In the genomic region with DNA sequence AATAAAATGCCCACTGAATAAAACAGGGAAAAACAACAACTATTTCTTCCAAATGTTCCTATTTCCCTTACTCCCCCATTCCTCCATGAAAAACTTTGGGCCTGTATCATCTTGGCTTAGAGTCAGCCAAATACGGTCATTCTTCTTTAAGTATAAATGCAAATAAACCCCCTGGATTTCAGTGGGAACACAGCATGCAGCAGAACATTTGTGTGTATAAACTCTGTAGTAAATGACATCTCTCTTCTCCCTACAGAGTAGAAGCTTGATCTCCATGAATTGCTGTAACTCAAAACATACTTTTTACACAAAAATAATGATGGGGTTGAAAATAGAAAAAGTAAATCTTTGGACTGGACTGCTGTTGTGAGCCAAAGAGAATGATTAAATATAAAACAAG, we compare ENCODE assay signal across 21 cellular contexts. TPM values are rescaled to one million over a fixed set of nuclear protein-coding genes. Genes with fewer than 3 reads are reported as not detected.
DNase-seq lines count a peak whose midpoint lies in the region; ATAC-seq, FAIRE-seq and TF ChIP-seq lines count a peak whose summit lies in the region.
"Had no signal": no experiment of that assay in that cellular context is flagged by ENCODE, and none has a peak within 500 bp of the region (broad histone marks: within the 10 kb centered on the region; RNA-seq: fewer than 3 reads in every experiment).

No MANE protein-coding gene starts in this region.

- no peaks in the 10 kb centered on the region for H3F3A ChIP-seq in neural progenitor cell (ENCODE audit: low read depth)

- H3K4me2 ChIP-seq in A549 (peak overlapping the region; percentile 23; the same call in 2 of the 3 replicates), neural progenitor cell (peak overlapping the region; percentile 14)

- TF ChIP-seq EP300 in A549 (IDR thresholded peaks at IDR 0.05) = no peak
- no peak for TF ChIP-seq EP300 in tibial nerve (IDR thresholded peaks at IDR 0.05)

- TF ChIP-seq POLR2A in A549 (IDR thresholded peaks at IDR 0.05; ENCODE audit: low read length) (no peak), tibial nerve (IDR thresholded peaks at IDR 0.05) (no peak)

- H3K9me3 ChIP-seq in A549 = no peaks in the 10 kb centered on the region
- H3K9me3 ChIP-seq in Panc1 (ENCODE audit: control insufficient read depth, insufficient read depth, low read depth, low read length) = no peaks in the 10 kb centered on the region
- H3K9me3 ChIP-seq in neural progenitor cell (ENCODE audit: low read depth) = no peaks in the 10 kb centered on the region
- no peaks in the 10 kb centered on the region for H3K9me3 ChIP-seq in tibial nerve
- H3K9me3 ChIP-seq: transverse colon had no signal

- peaks cover 26% of the 10 kb centered on the region for H4K20me1 ChIP-seq in neural progenitor cell (ENCODE audit: low read depth)

- H3K27ac ChIP-seq in A549 (peak overlapping the region in 1 of 2 experiments; percentile 58; a peak in 2 of 6 replicates), Panc1 (ENCODE audit: low read length) (peak overlapping the region; percentile 82), cingulate gyrus (ENCODE audit: low read depth, low read length) (peak overlapping the region; percentile 89), neural progenitor cell (no peak overlapping the region), tibial nerve (no peak overlapping the region)
- H3K27ac ChIP-seq: parathyroid adenoma had no signal

- H3K27me3 Mint-ChIP-seq in neural progenitor cell (ENCODE audit: insufficient read depth, low read depth) = peaks cover 5% of the 10 kb centered on the region
- H3K27me3 Mint-ChIP-seq: activated CD4-positive, alpha-beta T cell treated with anti-CD3 and anti-CD28 coated beads, Interleukin-2, amount 10 ng/mL, durations not matched to agents 7 days and 5 days had no signal

- no peak for TF ChIP-seq RAD21 in A549 (conservative IDR thresholded peaks at IDR 0.05 in 1 of 2, IDR thresholded peaks at IDR 0.05 in 1 of 2)

- DNase-seq in A549 (ENCODE audit: low read depth in 1 of 2, low spot score in 1 of 2) (no peak), Panc1 (ENCODE audit: low read depth, low spot score) (no peak), neural progenitor cell (ENCODE audit: low spot score) (no peak), putamen (ENCODE audit: low spot score) (no peak), tibial nerve (ENCODE audit: low spot score in 2 of 2) (no peak), NCI-H2171 (lab: John Stamatoyannopoulos, UW) (no peak)
- DNase-seq: activated CD4-positive, alpha-beta T cell treated with anti-CD3 and anti-CD28 coated beads, Interleukin-2, amount 10 ng/mL, durations not matched to agents 7 days and 5 days; activated naive CD4-positive, alpha-beta T cell treated with anti-CD3 and anti-CD28 coated beads for 36 hours; activated T-cell treated with anti-CD3 and anti-CD28 coated beads for 4 hours; DMS79; effector CD8-positive, alpha-beta T cell; H9; NCI-H2171 treated with DMSO at 0.1 percent for 48 hours; small intestine; transverse colon had no signal

- H3K79me2 ChIP-seq in neural progenitor cell (ENCODE audit: low read depth) = peaks cover 85% of the 10 kb centered on the region
- H3K79me2 ChIP-seq: parathyroid adenoma had no signal

- H3K4me1 ChIP-seq in A549 = peaks cover 42% of the 10 kb centered on the region
- H3K4me1 ChIP-seq in Panc1 (ENCODE audit: control insufficient read depth, insufficient read depth, low read length) = peaks cover 87% of the 10 kb centered on the region
- H3K4me1 ChIP-seq in neural progenitor cell = peaks cover 34% of the 10 kb centered on the region
- H3K4me1 ChIP-seq in tibial nerve = peaks cover 0 to 10% (median 4%) of the 10 kb centered on the region in 4 donors
- H3K4me1 ChIP-seq: parathyroid adenoma had no signal

- no peak overlapping the region for H2AFZ ChIP-seq in neural progenitor cell (replicated peaks)
- H2AFZ ChIP-seq: parathyroid adenoma had no signal

- POLR2A ChIA-PET in A549 (lab: Yijun Ruan, JAX) = interaction anchor here (1.0 kb wide), 1 partner anchor 366 kb away, joined by 3 read pairs; a partner anchor contains a TSS
- POLR2A ChIA-PET in Panc1 (lab: Charles Lee) = no interaction called here

- 57% methylated on average over 1 of the region's 1 CpG for WGBS in A549 (ENCODE audit: missing lambda C conversion rate)
- 26% methylated on average over 1 of the region's 1 CpG for WGBS in tibial nerve, 2 donors

- no peak for ATAC-seq in A549
- no peak for ATAC-seq in Panc1
- no peak for ATAC-seq in GM18870 (IDR thresholded peaks at IDR 0.05; ENCODE audit: unreplicated experiment)
- ATAC-seq: stimulated activated effector memory CD8-positive, alpha-beta T cell treated with anti-CD3 and anti-CD28 coated beads, Interleukin-12 subunit alpha, Interleukin-12 subunit beta, amount 100 ng/mL, for 72 hours had no signal

- CTCF ChIA-PET in A549 (lab: Yijun Ruan, JAX) (interaction anchor here (0.6 to 0.8 kb wide), 3 partner anchors 17 to 365 kb away, joined by 3 to 5 read pairs (median 4); no protein-coding TSS in a partner anchor), Panc1 (lab: Charles Lee) (no interaction called here)

- in situ Hi-C loops in Panc1 (cut with HindIII; ENCODE audit: low pct_unique_long_range_greater_than_20kb, low sequenced_read_pairs) = no loop called here

- H3K36me3 ChIP-seq in Panc1 (ENCODE audit: control insufficient read depth, insufficient read depth, low read length) (no peaks in the 10 kb centered on the region), neural progenitor cell (no peaks in the 10 kb centered on the region), tibial nerve (no peaks in the 10 kb centered on the region)
- H3K36me3 ChIP-seq: transverse colon had no signal

- intact Hi-C loops in Panc1 (cut with micrococcal nuclease; ENCODE audit: unreplicated experiment) = no loop called here

- no peak for TF ChIP-seq CTCF in A549 (IDR thresholded peaks at IDR 0.05)
- TF ChIP-seq CTCF in Panc1 (IDR thresholded peaks at IDR 0.05) = no peak
- TF ChIP-seq CTCF in neural progenitor cell (IDR thresholded peaks at IDR 0.05) = no peak
- no peak for TF ChIP-seq CTCF in tibial nerve (IDR thresholded peaks at IDR 0.05)

- H3K4me3 Mint-ChIP-seq in neural progenitor cell = no peak overlapping the region
- H3K4me3 Mint-ChIP-seq: activated CD4-positive, alpha-beta T cell treated with anti-CD3 and anti-CD28 coated beads, Interleukin-2, amount 10 ng/mL, durations not matched to agents 7 days and 5 days; activated naive CD4-positive, alpha-beta T cell treated with anti-CD3 and anti-CD28 coated beads for 36 hours; H9; stimulated activated effector memory CD8-positive, alpha-beta T cell treated with anti-CD3 and anti-CD28 coated beads, Interleukin-12 subunit alpha, Interleukin-12 subunit beta, amount 100 ng/mL, for 72 hours had no signal

- no peak overlapping the region for H3K9ac ChIP-seq in neural progenitor cell
- H3K9ac ChIP-seq: parathyroid adenoma had no signal

- peaks cover 36% of the 10 kb centered on the region for H3K4me1 Mint-ChIP-seq in neural progenitor cell

- no peak overlapping the region for H3K27ac Mint-ChIP-seq in neural progenitor cell
- H3K27ac Mint-ChIP-seq: activated CD4-positive, alpha-beta T cell treated with anti-CD3 and anti-CD28 coated beads, Interleukin-2, amount 10 ng/mL, durations not matched to agents 7 days and 5 days; activated naive CD4-positive, alpha-beta T cell treated with anti-CD3 and anti-CD28 coated beads for 36 hours; H9; stimulated activated effector memory CD8-positive, alpha-beta T cell treated with anti-CD3 and anti-CD28 coated beads, Interleukin-12 subunit alpha, Interleukin-12 subunit beta, amount 100 ng/mL, for 72 hours had no signal

- TSS peak; percentile 2 for BruUV-seq in Panc1 (replicated peaks; lab: Mats Ljungman, UMichigan)

- H3K9me3 Mint-ChIP-seq in neural progenitor cell = peaks cover 18% of the 10 kb centered on the region
- H3K9me3 Mint-ChIP-seq: activated naive CD4-positive, alpha-beta T cell treated with anti-CD3 and anti-CD28 coated beads for 36 hours; H9; stimulated activated effector memory CD8-positive, alpha-beta T cell treated with anti-CD3 and anti-CD28 coated beads, Interleukin-12 subunit alpha, Interleukin-12 subunit beta, amount 100 ng/mL, for 72 hours had no signal

- no peak overlapping the region for H3K4me3 ChIP-seq in A549
- H3K4me3 ChIP-seq in Panc1 (ENCODE audit: low read depth in 2 of 2, low read length in 2 of 2) = no peak overlapping the region
- no peak overlapping the region for H3K4me3 ChIP-seq in neural progenitor cell
- no peak overlapping the region for H3K4me3 ChIP-seq in tibial nerve
- H3K4me3 ChIP-seq: transverse colon had no signal

- H3K27me3 ChIP-seq in Panc1 (ENCODE audit: control insufficient read depth, insufficient read depth, low read length) (no peaks in the 10 kb centered on the region), neural progenitor cell (no peaks in the 10 kb centered on the region), tibial nerve (no peaks in the 10 kb centered on the region)
- H3K27me3 ChIP-seq: transverse colon had no signal

- peaks cover 13% of the 10 kb centered on the region for H3K36me3 Mint-ChIP-seq in neural progenitor cell
- H3K36me3 Mint-ChIP-seq: stimulated activated effector memory CD8-positive, alpha-beta T cell treated with anti-CD3 and anti-CD28 coated beads, Interleukin-12 subunit alpha, Interleukin-12 subunit beta, amount 100 ng/mL, for 72 hours had no signal

- FAIRE-seq in A549 (lab: Jason Lieb, UNC) = no peak
- FAIRE-seq: bronchial epithelial cell, GM18507, small intestine had no signal

TF ChIP-seq in A549, 52 proteins besides CTCF, POLR2A, EP300 and RAD21:
- TF ChIP-seq FOSL2 (IDR thresholded peaks at IDR 0.05) (no peak), FOSL2 (CRISPR knock-in tag; IDR thresholded peaks at IDR 0.05) (no peak), HEYL (CRISPR knock-in tag; IDR thresholded peaks at IDR 0.05) (no peak)
- TF ChIP-seq, protein P1, sequence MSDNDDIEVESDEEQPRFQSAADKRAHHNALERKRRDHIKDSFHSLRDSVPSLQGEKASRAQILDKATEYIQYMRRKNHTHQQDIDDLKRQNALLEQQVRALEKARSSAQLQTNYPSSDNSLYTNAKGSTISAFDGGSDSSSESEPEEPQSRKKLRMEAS (IDR thresholded peaks at IDR 0.05) = no peak
TF ChIP-seq in A549: peak in this region for 0.

RNA-seq across cellular contexts. Expression of a gene that starts 30.9 kb away (rescaled TPM):
- 10.6 and 12.4 TPM in 2 replicates for polyA plus RNA-seq in A549 (2011; rRNA removed)
- polyA plus RNA-seq in A549 (2012; cell fraction: cytosol; rRNA removed) = 2.8 and 3.6 TPM in 2 replicates
- polyA plus RNA-seq in A549 (2012; cell fraction: nucleus; rRNA removed) = 2.8 and 3.3 TPM in 2 replicates
- 7.4 to 9.5 TPM (median 9.0 TPM) in 3 replicates for polyA plus RNA-seq in A549 (2017; fragmentation: RNase III; extraction: RNeasy Plus Mini Kit Qiagen cat#74134 plus additional on column Dnase treatment)
- polyA minus RNA-seq in A549 (2011; rRNA and poly(A)+ RNA removed) = 7.4 and 7.5 TPM in 2 replicates
- total RNA-seq in Panc1 (2021; ENCODE audit: unreplicated experiment) = 61.9 TPM
- 45.8 TPM for polyA plus RNA-seq in Panc1 (2012; ENCODE audit: insufficient read length)
- total RNA-seq in neural progenitor cell (ENCODE audit: low replicate concordance) = 31.7 and 34.9 TPM in 2 replicates
- total RNA-seq in tibial nerve = 10 to 100 TPM; 15.3 to 30.8 (median 25.6) TPM

Comparison
In these comparisons a context has a peak if more than half of its experiments do, and no peak if none do; other contexts are left out.
1. H3K27ac ChIP-seq: peak in Panc1 (single experiment) and cingulate gyrus (single experiment); none in neural progenitor cell (single experiment) and tibial nerve (0 of 4).